Comparison of ENCODE assay signal across 8 cellular contexts in the genomic region with DNA sequence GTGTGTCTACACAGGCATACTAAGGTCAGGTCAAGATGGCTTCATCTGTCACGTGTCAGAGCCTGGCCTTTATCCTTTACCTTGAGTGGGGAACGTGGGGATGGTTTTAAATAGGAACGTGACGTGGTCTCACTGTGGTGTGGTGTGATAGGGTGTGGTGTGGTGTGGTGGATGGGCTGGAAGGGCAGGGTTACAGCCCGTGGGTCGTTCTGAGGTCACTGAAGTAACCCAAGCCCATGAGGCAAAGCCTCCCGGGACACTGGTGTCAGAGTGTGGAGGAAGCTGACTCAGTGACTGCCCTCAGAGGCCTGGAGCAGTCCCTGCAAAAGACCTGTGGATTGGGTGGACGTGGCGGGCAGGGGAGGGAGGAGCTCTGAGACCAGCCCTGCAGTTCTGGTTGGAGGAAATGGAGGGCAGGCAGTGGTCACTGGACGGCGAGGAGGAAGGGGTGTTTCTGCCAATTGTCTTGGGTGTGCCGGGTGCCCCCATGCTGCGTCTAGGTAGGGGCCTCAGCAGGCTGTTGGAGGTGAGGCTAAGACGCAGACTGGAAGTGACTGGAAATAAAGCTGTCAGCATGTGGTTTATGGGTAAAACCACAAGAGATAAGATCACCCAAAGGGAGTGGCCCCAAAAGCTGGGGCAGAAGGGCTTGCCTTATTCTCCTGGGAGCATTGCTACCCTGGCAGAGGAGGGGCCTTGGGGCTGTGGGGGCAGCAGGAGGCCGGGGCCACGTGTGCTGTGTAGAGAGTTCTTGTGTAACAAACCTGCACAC.
DNase-seq lines count a peak whose midpoint lies in the region; ATAC-seq and TF ChIP-seq lines count a peak whose summit lies in the region.

No MANE protein-coding gene starts in this region.

- no peaks in the 10 kb centered on the region for H3K27me3 ChIP-seq in BE2C

- no peaks in the 10 kb centered on the region for H3K9me3 ChIP-seq in BE2C

- ATAC-seq in HG02588 (IDR thresholded peaks at IDR 0.05; ENCODE audit: unreplicated experiment) (peak; percentile 64), Right ventricle myocardium inferior (peak; percentile 33)

- no peak overlapping the region for H3K4me3 ChIP-seq in BE2C (ENCODE audit: low read depth, low read length)

- H3K36me3 ChIP-seq in BE2C = no peaks in the 10 kb centered on the region

- DNase-seq in GM04504 (ENCODE audit: low read depth) (peak; percentile 60), NCI-H2107 (lab: John Stamatoyannopoulos, UW) (peak; percentile 27), Right ventricle myocardium inferior (ENCODE audit: missing footprints) (peak; percentile 79), BE2C (no peak), NCI-H82 treated with DMSO at 0.1 percent for 48 hours (lab: John Stamatoyannopoulos, UW; ENCODE audit: unreplicated experiment) (no peak)
- DNase-seq in activated CD8-positive, alpha-beta memory T cell treated with anti-CD3 and anti-CD28 coated beads, Interleukin-2, amount 50 U/mL, for 24 hours (ENCODE audit: extremely low read depth) = peak; percentile 26
- DNase-seq in stimulated activated CD4-positive, alpha-beta T cell treated with anti-CD3 and anti-CD28 coated beads, Interleukin-2, amount 100 ng/mL, for 48 hours = peak; percentile 36 to 37

- intact Hi-C loops in Right ventricle myocardium inferior (cut with DNase I) = no loop called here

- no peak for TF ChIP-seq CTCF in BE2C (IDR thresholded peaks at IDR 0.05; ENCODE audit: low read depth, low read length)

- no peaks in the 10 kb centered on the region for H3K4me1 ChIP-seq in BE2C

Comparison
In these comparisons a context has a peak if more than half of its experiments do, and no peak if none do; other contexts are left out.
1. DNase-seq: peak in GM04504 (single experiment), NCI-H2107 (single experiment), activated CD8-positive, alpha-beta memory T cell treated with anti-CD3 and anti-CD28 coated beads, Interleukin-2, amount 50 U/mL, for 24 hours (single experiment), Right ventricle myocardium inferior (single experiment) and stimulated activated CD4-positive, alpha-beta T cell treated with anti-CD3 and anti-CD28 coated beads, Interleukin-2, amount 100 ng/mL, for 48 hours (2 of 2); none in BE2C (single experiment) and NCI-H82 treated with DMSO at 0.1 percent for 48 hours (single experiment).